In genomic region chr21:39612233-39613028, GRCh38 we compare ENCODE assay signal across 10 cellular contexts. TPM values are rescaled to one million over a fixed set of nuclear protein-coding genes. Genes with fewer than 3 reads are reported as not detected.
DNase-seq lines count a peak whose midpoint lies in the region; ATAC-seq, FAIRE-seq and TF ChIP-seq lines count a peak whose summit lies in the region.
"Had no signal": no experiment of that assay in that cellular context is flagged by ENCODE, and none has a peak within 500 bp of the region (broad histone marks: within the 10 kb centered on the region; RNA-seq: fewer than 3 reads in every experiment).

B3GALT5 (plus strand) TSS chr21:39612940; CDS start chr21:39660560, 47,620 bp downstream.

- no peak within 1 kb of the TSS for H3K9ac ChIP-seq in kidney (ENCODE audit: low read length in 2 of 2)

- no peaks in the 10 kb centered on the region for H3K9me3 ChIP-seq in psoas muscle
- no peaks in the 10 kb centered on the region for H3K9me3 ChIP-seq in kidney (ENCODE audit: control insufficient read depth in 1 of 2, low read length in 2 of 2)

- intact Hi-C loops in psoas muscle (cut with DNase I) (no loop called here), kidney (cut with DNase I) (no loop called here)

- TF ChIP-seq CTCF in psoas muscle (IDR thresholded peaks at IDR 0.05), result no peak
- TF ChIP-seq CTCF in kidney (IDR thresholded peaks at IDR 0.05; ENCODE audit: borderline replicate concordance, extremely low read depth, insufficient read depth), result no peak

- DNase-seq in GM03348 (ENCODE audit: low spot score), result peak; percentile 40
- DNase-seq in NCI-H526 treated with DMSO at 0.1 percent for 48 hours (lab: John Stamatoyannopoulos, UW), result peak; percentile 63
- peak; percentile 38 to 48 for DNase-seq in frontal cortex (ENCODE audit: low spot score in 2 of 2)
- DNase-seq in psoas muscle, result no peak
- DNase-seq in erythroblast (lab: John Stamatoyannopoulos, UW), result no peak
- DNase-seq in kidney, result no peak
- DNase-seq: activated effector memory CD4-positive, alpha-beta T cell treated with Interleukin-2 at 50 U/mL for 16 hours had no signal

- peaks cover 4 to 45% (median 13%) of the 10 kb centered on the region in 3 donors for H3K27me3 ChIP-seq in psoas muscle (ENCODE audit: insufficient read depth in 3 of 3, low read length in 2 of 3)

- H3K4me1 ChIP-seq in psoas muscle, result no peaks in the 10 kb centered on the region
- H3K4me1 ChIP-seq in kidney (ENCODE audit: control insufficient read depth in 1 of 2, insufficient read depth in 1 of 2, low read depth in 1 of 2, low read length in 2 of 2), result no peaks in the 10 kb centered on the region

- ATAC-seq in psoas muscle, result no peak
- ATAC-seq in HG02571 (IDR thresholded peaks at IDR 0.05; ENCODE audit: unreplicated experiment), result no peak
- no peak for ATAC-seq in HG03378 (IDR thresholded peaks at IDR 0.05; ENCODE audit: unreplicated experiment)

- H3K36me3 ChIP-seq in psoas muscle (ENCODE audit: insufficient read depth in 1 of 2, low read depth in 1 of 2) (no peaks in the 10 kb centered on the region), kidney (ENCODE audit: control insufficient read depth in 1 of 2, insufficient read depth in 2 of 2, low read length in 2 of 2) (no peaks in the 10 kb centered on the region)

- WGBS in psoas muscle, 3 donors, result 7 to 9% (median 7%) methylated on average over 58 to 62 of the region's 62 CpGs

- no peak for FAIRE-seq in frontal cortex (lab: Jason Lieb, UNC)
- FAIRE-seq in kidney (lab: Jason Lieb, UNC), result no peak

- H3K27ac ChIP-seq in psoas muscle (no peak within 1 kb of the TSS), kidney (ENCODE audit: low read depth in 2 of 2, low read length in 2 of 2) (no peak within 1 kb of the TSS)

- TF ChIP-seq POLR2A in erythroblast (IDR thresholded peaks at IDR 0.05; ENCODE audit: low read length), result no peak

- H3K4me3 ChIP-seq in psoas muscle, result peak within 1 kb of the TSS; percentile 36
- H3K4me3 ChIP-seq in kidney (ENCODE audit: low read length in 2 of 2), result peak within 1 kb of the TSS in 1 of 2 donors; percentile 29

RNA-seq across cellular contexts. Expression of gene B3GALT5, which starts in this region (rescaled TPM):
- total RNA-seq in frontal cortex, result 0.41 TPM
- total RNA-seq in psoas muscle, result 1 to 10 TPM in 1 of 4 donors, under 1 TPM in 2, not detected in 1; 0.06 to 1.0 (median 0.30) TPM
- under 1 TPM in 2 of 3 donors, not detected in 1; under 0.01 to 0.01 TPM for polyA plus RNA-seq in psoas muscle
- total RNA-seq in kidney, result 5.6 TPM
- 0.24 TPM for polyA plus RNA-seq in kidney (ENCODE audit: insufficient read depth, low read depth, low replicate concordance)
- total RNA-seq: natural killer cell treated with Interleukin-12 subunit alpha and Interleukin-12 subunit beta and Interleukin-15 and Interleukin-18, amount 100 ng/mL, for 72 hours had no signal

Comparison
In these comparisons a context has a peak if more than half of its experiments do, and no peak if none do; other contexts are left out.
1. Peak in DNase-seq in frontal cortex; RNA of the gene not detected or under 1 TPM.
2. DNase-seq: peak in GM03348 (single experiment) and NCI-H526 treated with DMSO at 0.1 percent for 48 hours (single experiment); none in psoas muscle (0 of 2), erythroblast (0 of 2) and kidney (single experiment).